ENCODE assay signal across 1 cellular context in the genomic region with DNA sequence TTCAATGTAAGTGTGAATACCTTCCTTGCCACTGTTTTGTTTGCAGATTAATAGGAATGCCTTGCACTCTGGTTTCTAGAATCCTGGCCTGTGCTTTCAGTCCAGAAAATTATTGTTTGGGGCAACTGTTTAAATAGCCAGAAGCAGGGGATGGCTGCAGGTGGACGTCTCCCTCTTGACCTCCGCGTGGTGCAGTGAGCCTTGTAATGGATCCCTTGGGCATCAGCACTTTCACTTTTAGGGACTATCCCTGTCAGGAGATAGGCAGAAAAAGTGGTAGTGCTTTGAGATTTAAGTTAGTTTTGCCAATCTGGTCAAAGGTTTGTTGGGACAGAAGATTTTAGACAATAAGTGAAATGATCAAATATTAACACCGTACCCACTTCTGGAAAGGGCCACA.
TF ChIP-seq lines count a peak whose summit lies in the region.

No MANE protein-coding gene starts in this region.

TF ChIP-seq in H1, 55 proteins besides CTCF, POLR2A, EP300 and RAD21 (continued from another document):
- TF ChIP-seq, protein P1, sequence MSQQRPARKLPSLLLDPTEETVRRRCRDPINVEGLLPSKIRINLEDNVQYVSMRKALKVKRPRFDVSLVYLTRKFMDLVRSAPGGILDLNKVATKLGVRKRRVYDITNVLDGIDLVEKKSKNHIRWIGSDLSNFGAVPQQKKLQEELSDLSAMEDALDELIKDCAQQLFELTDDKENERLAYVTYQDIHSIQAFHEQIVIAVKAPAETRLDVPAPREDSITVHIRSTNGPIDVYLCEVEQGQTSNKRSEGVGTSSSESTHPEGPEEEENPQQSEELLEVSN (IDR thresholded peaks at IDR 0.05) = no peak
- no peak for TF ChIP-seq YY1 (IDR thresholded peaks at IDR 0.05; ENCODE audit: low read depth, low read length)
